ENCODE assay signal across 8 cellular contexts in the genomic region with DNA sequence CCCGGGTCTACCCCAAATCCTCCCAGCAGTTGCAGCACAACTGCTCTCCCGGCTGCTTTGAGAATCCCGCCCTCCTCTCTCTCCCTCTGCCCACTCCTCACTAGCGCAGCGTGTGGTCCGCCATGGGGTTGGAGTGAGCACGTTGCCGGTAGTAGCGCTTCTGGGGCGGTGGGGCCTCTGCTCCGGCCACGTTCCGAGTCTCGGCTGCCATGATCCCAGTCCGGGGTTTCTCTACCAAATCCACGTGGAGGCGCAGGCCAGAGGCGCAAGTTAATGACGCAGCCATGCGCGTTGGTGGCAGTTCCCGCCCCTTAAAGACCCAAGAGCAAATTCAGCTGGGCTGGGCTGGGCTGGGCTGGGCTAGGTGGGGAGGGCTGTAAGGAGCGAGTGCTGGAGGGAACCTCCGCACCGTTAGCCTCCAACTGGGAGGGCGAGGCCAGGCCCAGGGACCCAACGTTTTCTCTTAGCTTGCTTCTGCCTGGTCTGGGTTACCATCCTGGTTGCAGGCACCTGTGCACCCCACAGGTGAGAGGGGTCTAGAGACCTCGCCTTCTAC. TPM values are rescaled to one million over a fixed set of nuclear protein-coding genes. Genes with fewer than 3 reads are reported as not detected.
DNase-seq lines count a peak whose midpoint lies in the region; ATAC-seq, FAIRE-seq and TF ChIP-seq lines count a peak whose summit lies in the region.

A gene (minus strand): TSS at position 233 of the 556 bp plus-strand sequence. CDS start 22 bp downstream, at position 211.

- peaks cover 13% of the 10 kb centered on the region for H3K4me1 ChIP-seq in A673 (ENCODE audit: insufficient read depth, low read length, poor library complexity, severe bottlenecking)

- POLR2A ChIA-PET in A673 (lab: Charles Lee; ENCODE audit: low non-redundant PET), result interaction anchor here (0.6 kb wide), 1 partner anchor 139 kb away, joined by 8 read pairs; a partner anchor contains a TSS

- peak; percentile 99 for DNase-seq in A673 (ENCODE audit: low spot score)
- peak; percentile 94 for DNase-seq in NCI-H2171 treated with DMSO at 0.1 percent for 48 hours (lab: John Stamatoyannopoulos, UW)
- DNase-seq in bronchial epithelial cell (ENCODE audit: low read depth), result peak; percentile 91
- peak; percentile 94 for DNase-seq in iPS-NIHi7 (ENCODE audit: extremely low spot score)
- peak; percentile 92 for DNase-seq in smooth muscle cell of the brain vasculature (ENCODE audit: low read depth, low spot score)

- intact Hi-C loops in A673 (cut with micrococcal nuclease; ENCODE audit: unreplicated experiment), result no loop called here

- TF ChIP-seq CTCF in A673 (conservative IDR thresholded peaks at IDR 0.05; ENCODE audit: low read depth, low read length) (no peak), WI38 (IDR thresholded peaks at IDR 0.05; ENCODE audit: low read depth, low read length) (no peak), bronchial epithelial cell (IDR thresholded peaks at IDR 0.05; ENCODE audit: insufficient read depth, low read length, severe bottlenecking) (no peak)

- H3K27me3 ChIP-seq in A673 (replicated peaks; ENCODE audit: insufficient read depth, low read depth, low read length, poor library complexity) (no peaks in the 10 kb centered on the region), bronchial epithelial cell (ENCODE audit: control insufficient read depth, insufficient read depth, low read length) (no peaks in the 10 kb centered on the region)

- no peak for FAIRE-seq in bronchial epithelial cell (lab: Jason Lieb, UNC)

- H3K4me3 ChIP-seq in A673 (ENCODE audit: low read depth, low read length, poor library complexity, severe bottlenecking), result peak within 1 kb of the TSS; percentile 63
- peak within 1 kb of the TSS; percentile 89 for H3K4me3 ChIP-seq in WI38 (ENCODE audit: low read depth, low read length)
- H3K4me3 ChIP-seq in bronchial epithelial cell (ENCODE audit: low read depth, low read length), result peak within 1 kb of the TSS; percentile 73

- H3K9me3 ChIP-seq in A673 (ENCODE audit: low read depth, low read length, poor library complexity, severe bottlenecking), result no peaks in the 10 kb centered on the region

- H3K27ac ChIP-seq in A673 (ENCODE audit: low read depth, low read length, poor library complexity, severe bottlenecking), result peak within 1 kb of the TSS; percentile 95

- peaks cover 6% of the 10 kb centered on the region for H3K36me3 ChIP-seq in A673 (ENCODE audit: insufficient read depth, low read length, poor library complexity, severe bottlenecking)
- peaks cover 3% of the 10 kb centered on the region for H3K36me3 ChIP-seq in bronchial epithelial cell (ENCODE audit: control insufficient read depth, insufficient read depth, low read length)

- no TSS peak for BruUV-seq in A673 (replicated peaks; lab: Mats Ljungman, UMichigan)

- CTCF ChIA-PET in A673 (lab: Charles Lee), result interaction anchor here (0.6 to 0.8 kb wide), 2 partner anchors 11 to 15 kb away, joined by 3 to 4 read pairs; a partner anchor contains a TSS

- ATAC-seq in GM18867 (IDR thresholded peaks at IDR 0.05; ENCODE audit: unreplicated experiment), result peak; percentile 78
- peak; percentile 75 for ATAC-seq in HG03103 (IDR thresholded peaks at IDR 0.05; ENCODE audit: low read depth, unreplicated experiment)

RNA-seq across cellular contexts. Expression of the gene that starts here (rescaled TPM):
- total RNA-seq in A673 (2021) (51.0 and 55.6 TPM in 2 replicates), bronchial epithelial cell (2.8 and 5.8 TPM in 2 replicates)

Comparison
In these comparisons a context has a peak if more than half of its experiments do, and no peak if none do; other contexts are left out.
1. Peak in every context shown above with its lines: DNase-seq, ATAC-seq, H3K4me3 ChIP-seq and H3K27ac ChIP-seq.